25 cellular contexts compared by ENCODE assay signal in genomic region chr20:18195931-18196330, GRCh38.
"Had no signal": no experiment of that assay in that cellular context is flagged by ENCODE, and none has a peak within 500 bp of the region (broad histone marks: within the 10 kb centered on the region; RNA-seq: fewer than 3 reads in every experiment).

No MANE protein-coding gene starts in this region.

- H2AFZ ChIP-seq: hepatocyte had no signal

- H3K4me1 Mint-ChIP-seq: memory B cell; naive thymus-derived CD4-positive, alpha-beta T cell; stimulated activated effector memory CD8-positive, alpha-beta T cell treated with anti-CD3 and anti-CD28 coated beads, Interleukin-12 subunit alpha, Interleukin-12 subunit beta, amount 100 ng/mL, for 72 hours had no signal

- DNase-seq: islet precursor cell; left ventricle myocardium inferior; midbrain; mucosa of descending colon; naive thymus-derived CD4-positive, alpha-beta T cell; ovary; retina; right cardiac atrium; spleen; stimulated activated CD4-positive, alpha-beta T cell treated with anti-CD3 and anti-CD28 coated beads, Interleukin-4, amount 100 ng/mL, for 24 hours; stimulated activated naive CD4-positive, alpha-beta T cell; tibial artery; uterus had no signal

- H3K4me3 Mint-ChIP-seq: memory B cell; naive thymus-derived CD4-positive, alpha-beta T cell; natural killer cell treated with Interleukin-12 subunit alpha and Interleukin-12 subunit beta and Interleukin-15 and Interleukin-18, amount 100 ng/mL, for 72 hours; stimulated activated effector memory CD8-positive, alpha-beta T cell treated with anti-CD3 and anti-CD28 coated beads, Interleukin-12 subunit alpha, Interleukin-12 subunit beta, amount 100 ng/mL, for 72 hours; stimulated activated naive CD8-positive, alpha-beta T cell treated with anti-CD3 and anti-CD28 coated beads, Interleukin-15, Interleukin-2, amounts not matched to agents 100 ng/mL and 50 ng/mL, for 24 hours; type B pancreatic cell had no signal

- H3K27ac Mint-ChIP-seq: memory B cell; naive thymus-derived CD4-positive, alpha-beta T cell; natural killer cell treated with Interleukin-12 subunit alpha and Interleukin-12 subunit beta and Interleukin-15 and Interleukin-18, amount 100 ng/mL, for 72 hours; stimulated activated effector memory CD8-positive, alpha-beta T cell treated with anti-CD3 and anti-CD28 coated beads, Interleukin-12 subunit alpha, Interleukin-12 subunit beta, amount 100 ng/mL, for 72 hours; stimulated activated naive CD8-positive, alpha-beta T cell treated with anti-CD3 and anti-CD28 coated beads, Interleukin-15, Interleukin-2, amounts not matched to agents 100 ng/mL and 50 ng/mL, for 24 hours; type B pancreatic cell had no signal

- H3K4me2 ChIP-seq: hepatocyte had no signal

- H3K27ac ChIP-seq: hepatocyte, left ventricle myocardium inferior, ovary, prostate gland, skin epidermis, spleen, suprapubic skin, thoracic aorta, tibial artery, uterus had no signal

- H3K36me3 Mint-ChIP-seq: natural killer cell treated with Interleukin-12 subunit alpha and Interleukin-12 subunit beta and Interleukin-15 and Interleukin-18, amount 100 ng/mL, for 72 hours; stimulated activated effector memory CD8-positive, alpha-beta T cell treated with anti-CD3 and anti-CD28 coated beads, Interleukin-12 subunit alpha, Interleukin-12 subunit beta, amount 100 ng/mL, for 72 hours had no signal

- H3K4me1 ChIP-seq: left ventricle myocardium inferior, prostate gland, spleen, suprapubic skin, tibial artery, uterus had no signal

- ATAC-seq: mucosa of descending colon; naive thymus-derived CD4-positive, alpha-beta T cell; natural killer cell treated with Interleukin-12 subunit alpha and Interleukin-12 subunit beta and Interleukin-15 and Interleukin-18, amount 100 ng/mL, for 72 hours; right cardiac atrium; sciatic nerve; stimulated activated effector memory CD8-positive, alpha-beta T cell treated with anti-CD3 and anti-CD28 coated beads, Interleukin-12 subunit alpha, Interleukin-12 subunit beta, amount 100 ng/mL, for 72 hours had no signal

- H3K4me3 ChIP-seq: hepatocyte, left ventricle myocardium inferior, lung, mucosa of descending colon, ovary, prostate gland, skin epidermis, spleen, suprapubic skin, thoracic aorta, tibial artery, uterus had no signal

- H3K36me3 ChIP-seq: left ventricle myocardium inferior, ovary, prostate gland, suprapubic skin, thoracic aorta, uterus had no signal

- H3K9me3 ChIP-seq: mucosa of descending colon, ovary, prostate gland, suprapubic skin, thoracic aorta, tibial artery, uterus had no signal

- H3K9me3 Mint-ChIP-seq: memory B cell; natural killer cell treated with Interleukin-12 subunit alpha and Interleukin-12 subunit beta and Interleukin-15 and Interleukin-18, amount 100 ng/mL, for 72 hours; stimulated activated effector memory CD8-positive, alpha-beta T cell treated with anti-CD3 and anti-CD28 coated beads, Interleukin-12 subunit alpha, Interleukin-12 subunit beta, amount 100 ng/mL, for 72 hours; stimulated activated naive CD8-positive, alpha-beta T cell treated with anti-CD3 and anti-CD28 coated beads, Interleukin-15, Interleukin-2, amounts not matched to agents 100 ng/mL and 50 ng/mL, for 24 hours; type B pancreatic cell had no signal

- H3K27me3 Mint-ChIP-seq: memory B cell; natural killer cell treated with Interleukin-12 subunit alpha and Interleukin-12 subunit beta and Interleukin-15 and Interleukin-18, amount 100 ng/mL, for 72 hours; stimulated activated naive CD8-positive, alpha-beta T cell treated with anti-CD3 and anti-CD28 coated beads, Interleukin-15, Interleukin-2, amounts not matched to agents 100 ng/mL and 50 ng/mL, for 24 hours; type B pancreatic cell had no signal

- H3K79me2 ChIP-seq: hepatocyte had no signal

- H3K27me3 ChIP-seq: hepatocyte, ovary, spleen, suprapubic skin, tibial artery, uterus had no signal
